ENCODE assay signal across 8 cellular contexts in the genomic region with DNA sequence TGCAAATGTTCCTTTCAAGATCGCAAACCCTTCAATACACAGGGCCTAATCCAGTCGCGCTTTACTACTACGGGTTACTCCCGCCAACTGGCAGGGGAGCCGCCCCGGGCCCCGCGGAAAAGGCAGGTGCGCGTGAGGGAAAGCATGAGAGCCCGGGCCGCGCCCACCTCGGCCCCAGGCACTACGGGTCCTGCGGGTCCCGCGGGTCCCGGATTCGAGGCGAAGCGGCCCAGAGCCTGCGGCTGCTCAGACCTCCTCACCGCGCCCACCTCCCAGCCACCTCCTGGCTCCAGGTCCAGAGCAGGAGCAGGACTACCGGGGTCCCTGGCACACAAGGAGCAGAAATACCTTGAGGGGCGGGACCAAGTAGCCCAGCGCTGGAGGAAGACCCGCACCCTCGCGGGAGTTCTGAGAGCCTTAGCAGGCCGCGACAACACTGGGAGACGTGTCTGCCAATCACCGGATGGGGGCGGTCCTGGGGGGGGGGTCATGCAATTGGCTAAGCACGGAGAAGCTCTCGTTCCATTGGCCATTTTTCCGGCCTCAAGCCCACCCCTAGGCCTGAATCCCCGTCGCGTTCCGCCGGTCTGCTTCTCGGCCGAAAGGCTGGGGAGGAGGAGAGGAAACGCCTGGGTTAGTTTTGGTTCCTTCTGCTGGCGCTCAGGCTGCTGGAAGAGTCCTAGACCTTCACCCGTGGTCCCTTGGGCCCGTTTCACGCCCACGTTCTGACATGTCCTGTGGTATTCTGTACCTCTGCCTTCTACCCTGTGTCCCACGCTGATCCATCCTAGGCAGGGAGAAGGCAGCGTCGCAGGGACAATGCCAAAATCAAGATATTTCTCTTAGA. TPM values are rescaled to one million over a fixed set of nuclear protein-coding genes. Genes with fewer than 3 reads are reported as not detected.
DNase-seq lines count a peak whose midpoint lies in the region; ATAC-seq and TF ChIP-seq lines count a peak whose summit lies in the region.

No MANE protein-coding gene starts in this region.

- H3K36me3 ChIP-seq in HUES64 (ENCODE audit: insufficient read depth, low read length) (peaks cover 33% of the 10 kb centered on the region), esophagus muscularis mucosa (peaks cover 0 to 7% (median 1%) of the 10 kb centered on the region in 4 donors), muscle layer of colon (ENCODE audit: insufficient read depth, low read length) (no peaks in the 10 kb centered on the region)

- peak in 1 of 3 experiments; percentile 10 for TF ChIP-seq CTCF in esophagus muscularis mucosa (IDR thresholded peaks at IDR 0.05)

- H3K4me3 ChIP-seq in HUES64 (ENCODE audit: low read length), result peak overlapping the region; percentile 64
- H3K4me3 ChIP-seq in esophagus muscularis mucosa, result peak overlapping the region; percentile 78 to 95 (median 91)
- peak overlapping the region; percentile 78 for H3K4me3 ChIP-seq in muscle layer of colon (ENCODE audit: low read depth in 1 of 2, low read length in 2 of 2)

- DNase-seq in D341Med (ENCODE audit: low spot score) (peak; percentile 33), OCI-M2 (lab: John Stamatoyannopoulos, UW; ENCODE audit: unreplicated experiment) (peak; percentile 82), esophagus muscularis mucosa (ENCODE audit: extremely low spot score) (peak; percentile 99)
- peak; percentile 89 to 91 for DNase-seq in activated T-cell treated with anti-CD3 and anti-CD28 coated beads, Interleukin-2, amount 50 U/mL, for 48 hours
- peak; percentile 71 to 74 for DNase-seq in stimulated activated CD8-positive, alpha-beta memory T cell treated with anti-CD3 and anti-CD28 coated beads, Interleukin-7, amount 100 ng/mL, for 1 hour (ENCODE audit: low read depth in 2 of 2)

- peak; percentile 97 for ATAC-seq in GM21447 (IDR thresholded peaks at IDR 0.05; ENCODE audit: unreplicated experiment)

- H3K27me3 ChIP-seq in HUES64 (ENCODE audit: insufficient read depth, low read length) (no peaks in the 10 kb centered on the region), esophagus muscularis mucosa (no peaks in the 10 kb centered on the region), muscle layer of colon (ENCODE audit: control insufficient read depth in 1 of 2, insufficient read depth in 2 of 2, low read length in 2 of 2) (no peaks in the 10 kb centered on the region)

- peak overlapping the region; percentile 83 for H3K27ac ChIP-seq in HUES64 (ENCODE audit: low read depth, low read length)
- H3K27ac ChIP-seq in esophagus muscularis mucosa (replicated peaks in 1 of 4), result peak overlapping the region; percentile 88 to 92 (median 90)
- peak overlapping the region; percentile 92 for H3K27ac ChIP-seq in muscle layer of colon (ENCODE audit: low read depth, low read length)

- WGBS in HUES64, result 4% methylated on average over 55 of the region's 56 CpGs
- under 1% methylated on average over 16 of the region's 56 CpGs for WGBS in esophagus muscularis mucosa

- TF ChIP-seq EP300 in esophagus muscularis mucosa (IDR thresholded peaks at IDR 0.05), result no peak

- peak overlapping the region; percentile 79 for H3K9ac ChIP-seq in HUES64 (ENCODE audit: low read depth, low read length)
- H3K9ac ChIP-seq in muscle layer of colon (ENCODE audit: low read length), result peak overlapping the region; percentile 62

- intact Hi-C loops in esophagus muscularis mucosa (cut with DNase I), result loop anchor here (5.0 kb wide), 1 partner anchor 140 kb away; a partner anchor contains a TSS

- H3K4me1 ChIP-seq in HUES64 (ENCODE audit: insufficient read depth, low read length), result peaks cover 8% of the 10 kb centered on the region; the same call in 1 of the 2 replicates
- peaks cover 0 to 18% (median 12%) of the 10 kb centered on the region in 4 donors for H3K4me1 ChIP-seq in esophagus muscularis mucosa
- H3K4me1 ChIP-seq in muscle layer of colon (ENCODE audit: insufficient read depth, low read length), result no peaks in the 10 kb centered on the region

- no peak for TF ChIP-seq POLR2A in esophagus muscularis mucosa (IDR thresholded peaks at IDR 0.05; ENCODE audit: low read depth)

- H3K9me3 ChIP-seq in HUES64 (ENCODE audit: insufficient read depth, low read depth, low read length) (no peaks in the 10 kb centered on the region), esophagus muscularis mucosa (no peaks in the 10 kb centered on the region), muscle layer of colon (ENCODE audit: low read length) (no peaks in the 10 kb centered on the region)

RNA-seq across cellular contexts. Expression of a gene that starts 29.0 kb away (rescaled TPM):
- polyA plus RNA-seq in HUES64 (2013, experiment 1 of 2), result 18.4 TPM
- polyA plus RNA-seq in HUES64 (2013, experiment 2 of 2), result 16.1 TPM
- under 1 TPM in 3 of 4 donors, not detected in 1; 0.11 to 0.19 (median 0.17) TPM for total RNA-seq in esophagus muscularis mucosa

Comparison
In these comparisons a context has a peak if more than half of its experiments do, and no peak if none do; other contexts are left out.
1. Peak in every context shown above with its lines: DNase-seq, ATAC-seq, H3K4me3 ChIP-seq and H3K27ac ChIP-seq.
2. DNase-seq: peak in every context shown above with its lines; median percentile 99 in esophagus muscularis mucosa; 90 in activated T-cell treated with anti-CD3 and anti-CD28 coated beads, Interleukin-2, amount 50 U/mL, for 48 hours; 82 in OCI-M2; 72 in stimulated activated CD8-positive, alpha-beta memory T cell treated with anti-CD3 and anti-CD28 coated beads, Interleukin-7, amount 100 ng/mL, for 1 hour; 33 in D341Med.